Comparison of ENCODE assay signal across 1 cellular context in the genomic region with DNA sequence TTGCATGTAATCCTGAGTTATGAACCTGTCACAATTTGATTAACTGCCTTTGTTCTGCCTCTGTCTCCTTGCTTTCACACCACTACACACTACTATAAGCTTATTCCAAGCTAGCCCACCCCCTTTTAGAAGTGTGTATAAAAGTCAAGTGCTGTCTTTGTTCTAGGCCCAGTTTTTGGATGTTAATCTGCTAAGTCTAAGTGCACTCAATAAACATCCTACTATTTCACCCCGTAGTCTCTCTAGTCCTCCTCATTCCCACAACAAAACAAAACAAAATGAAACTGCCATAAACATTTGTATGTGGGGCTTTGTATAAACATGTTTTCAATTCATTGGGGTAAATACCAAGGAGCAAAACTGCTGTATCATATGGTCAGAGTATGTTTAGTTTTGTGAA.
TF ChIP-seq lines count a peak whose summit lies in the region.

No MANE protein-coding gene starts in this region.

TF ChIP-seq in GM23338, 12 proteins besides CTCF, POLR2A, EP300 and RAD21 (continued from another document):
- TF ChIP-seq ZNF331 (CRISPR knock-in tag; IDR thresholded peaks at IDR 0.05; ENCODE audit: low read depth) (0 out of 2 replicates have a peak, but pooled peaks have one; percentile 26), NANOG (IDR thresholded peaks at IDR 0.05; ENCODE audit: borderline replicate concordance) (no peak)
